ENCODE assay signal across 8 cellular contexts in genomic region chr3:184345678-184346144, GRCh38. TPM values are rescaled to one million over a fixed set of nuclear protein-coding genes. Genes with fewer than 3 reads are reported as not detected.
DNase-seq lines count a peak whose midpoint lies in the region; ATAC-seq and TF ChIP-seq lines count a peak whose summit lies in the region.

No MANE protein-coding gene starts in this region.

- CTCF ChIA-PET in T-cell (lab: Charles Lee): no interaction called here

- DNase-seq in Right ventricle myocardium inferior (ENCODE audit: missing footprints): peak; percentile 75
- DNase-seq in cardiac septum (ENCODE audit: low spot score): no peak
- peak; percentile 54 for DNase-seq in NCI-H146 treated with DMSO at 0.1 percent for 48 hours (lab: John Stamatoyannopoulos, UW; ENCODE audit: unreplicated experiment)
- DNase-seq in T-cell: no peak
- DNase-seq in fibroblast of gingiva (ENCODE audit: low read depth): peak; percentile 78
- peak; percentile 44 for DNase-seq in neural crest cell (ENCODE audit: low read depth, low spot score)
- DNase-seq in effector CD4-positive, alpha-beta T cell: no peak

- intact Hi-C loops in Right ventricle myocardium inferior (cut with DNase I) (no loop called here), cardiac septum (cut with DNase I) (no loop called here)

- POLR2A ChIA-PET in T-cell (lab: Charles Lee): no interaction called here

- ATAC-seq in Right ventricle myocardium inferior (peak; percentile 85), T-cell (replicated peaks in 1 of 4) (peak in 3 of 4 experiments; percentile 34 to 38 (median 35)), GM19023 (IDR thresholded peaks at IDR 0.05; ENCODE audit: unreplicated experiment) (no peak)

- peak; percentile 62 for TF ChIP-seq CTCF in neural crest cell (conservative IDR thresholded peaks at IDR 0.05)

- H3K9me3 Mint-ChIP-seq in T-cell (no peaks in the 10 kb centered on the region), neural crest cell (no peaks in the 10 kb centered on the region)

- H3K4me1 Mint-ChIP-seq in T-cell: no peaks in the 10 kb centered on the region
- peaks cover 21% of the 10 kb centered on the region for H3K4me1 Mint-ChIP-seq in neural crest cell

- H3K27ac Mint-ChIP-seq in T-cell (no peak overlapping the region), neural crest cell (ENCODE audit: unreplicated experiment) (peak overlapping the region; percentile 84)

- H3K36me3 Mint-ChIP-seq in T-cell (peaks cover 9% of the 10 kb centered on the region), neural crest cell (ENCODE audit: low read depth) (peaks cover 8% of the 10 kb centered on the region)

- H3K4me3 Mint-ChIP-seq in T-cell: no peak overlapping the region
- peak overlapping the region; percentile 82 for H3K4me3 Mint-ChIP-seq in neural crest cell

- no peaks in the 10 kb centered on the region for H3K27me3 Mint-ChIP-seq in T-cell
- no peaks in the 10 kb centered on the region for H3K27me3 Mint-ChIP-seq in neural crest cell (ENCODE audit: low read depth)

RNA-seq across cellular contexts. Expression of gene FAM131A, which starts 8.3 kb away (rescaled TPM):
- 33.4 TPM for total RNA-seq in Right ventricle myocardium inferior
- 43.3 TPM for total RNA-seq in cardiac septum
- 10 to 100 TPM in 3 of 5 donors, 1 to 10 TPM in 2; 8.3 to 13.8 (median 11.9) TPM for total RNA-seq in T-cell
- total RNA-seq in neural crest cell: 17.4 and 19.7 TPM in 2 replicates

RNA-seq across cellular contexts. Expression of gene CLCN2, which starts 15.7 kb away (rescaled TPM):
- 2.9 TPM for total RNA-seq in Right ventricle myocardium inferior
- total RNA-seq in cardiac septum: 3.1 TPM
- 1 to 10 TPM; 3.2 to 5.9 (median 4.6) TPM for total RNA-seq in T-cell
- total RNA-seq in neural crest cell: 23.6 and 27.8 TPM in 2 replicates

RNA-seq across cellular contexts. Expression of gene POLR2H, which starts 15.8 kb away (rescaled TPM):
- total RNA-seq in Right ventricle myocardium inferior: 27.1 TPM
- 23.2 TPM for total RNA-seq in cardiac septum
- total RNA-seq in T-cell: 10 to 100 TPM; 33.0 to 75.1 (median 53.3) TPM
- total RNA-seq in neural crest cell: 94.5 and 98.9 TPM in 2 replicates

RNA-seq across cellular contexts. Expression of gene EIF4G1, which starts 31.3 kb away (rescaled TPM):
- total RNA-seq in Right ventricle myocardium inferior: 274 TPM
- total RNA-seq in cardiac septum: 284 TPM
- total RNA-seq in T-cell: 100 to 1,000 TPM; 232 to 290 (median 271) TPM
- total RNA-seq in neural crest cell: 520 and 529 TPM in 2 replicates

RNA-seq across cellular contexts. Expression of gene THPO, which starts 32.3 kb away (rescaled TPM):
- total RNA-seq in Right ventricle myocardium inferior: 0.35 TPM
- total RNA-seq in cardiac septum: 0.48 TPM
- total RNA-seq in T-cell: not detected
- total RNA-seq in neural crest cell: 0.55 and 0.98 TPM in 2 replicates

Comparison
In these comparisons a context has a peak if more than half of its experiments do, and no peak if none do; other contexts are left out.
1. DNase-seq: peak in Right ventricle myocardium inferior (single experiment), NCI-H146 treated with DMSO at 0.1 percent for 48 hours (single experiment), fibroblast of gingiva (single experiment) and neural crest cell (single experiment); none in cardiac septum (single experiment), T-cell (0 of 34) and effector CD4-positive, alpha-beta T cell (single experiment).